1 cellular context compared by ENCODE assay signal in genomic region chr4:73407227-73407673, GRCh38.
TF ChIP-seq lines count a peak whose summit lies in the region.

No MANE protein-coding gene starts in this region.

TF ChIP-seq in HepG2, 621 proteins besides CTCF, POLR2A, EP300 and RAD21 (continued from another document):
- TF ChIP-seq ZBTB10 (CRISPR knock-in tag; IDR thresholded peaks at IDR 0.05; ENCODE audit: borderline replicate concordance) (peak; percentile 25; the same call in 1 of the 2 replicates), ZNF275 (CRISPR knock-in tag; IDR thresholded peaks at IDR 0.05; ENCODE audit: borderline replicate concordance) (no peak), CREB3 (CRISPR knock-in tag; IDR thresholded peaks at IDR 0.05) (peak; percentile 57; the same call in 1 of the 2 replicates)
